ENCODE assay signal across 22 cellular contexts in genomic region chr13:66139250-66139649, GRCh38.
"Had no signal": no experiment of that assay in that cellular context is flagged by ENCODE, and none has a peak within 500 bp of the region (broad histone marks: within the 10 kb centered on the region; RNA-seq: fewer than 3 reads in every experiment).

No MANE protein-coding gene starts in this region.

- H3K4me3 ChIP-seq: coronary artery, esophagus muscularis mucosa, gastrocnemius medialis, transverse colon, uterus had no signal

- H3K4me1 Mint-ChIP-seq: activated naive CD4-positive, alpha-beta T cell treated with anti-CD3 and anti-CD28 coated beads, Interleukin-2, amount 10 ng/mL, durations not matched to agents 7 days and 5 days; neural crest cell; stimulated activated effector memory CD8-positive, alpha-beta T cell treated with anti-CD3 and anti-CD28 coated beads, Interleukin-12 subunit alpha, Interleukin-12 subunit beta, amount 100 ng/mL, for 72 hours; stimulated activated naive CD8-positive, alpha-beta T cell treated with anti-CD3 and anti-CD28 coated beads, Interleukin-15, amount 100 ng/mL, for 72 hours had no signal

- H3K27me3 Mint-ChIP-seq: activated CD4-positive, alpha-beta memory T cell treated with anti-CD3 and anti-CD28 coated beads for 36 hours; activated naive CD4-positive, alpha-beta T cell treated with anti-CD3 and anti-CD28 coated beads, Interleukin-2, amount 10 ng/mL, durations not matched to agents 7 days and 5 days; memory B cell; stimulated activated naive CD8-positive, alpha-beta T cell treated with anti-CD3 and anti-CD28 coated beads, Interleukin-15, amount 100 ng/mL, for 72 hours had no signal

- ATAC-seq: gastrocnemius medialis, sciatic nerve, WTC11 had no signal

- H3K9me3 Mint-ChIP-seq: WTC11 had no signal

- H3K27ac Mint-ChIP-seq: activated CD4-positive, alpha-beta memory T cell treated with anti-CD3 and anti-CD28 coated beads for 36 hours; activated naive CD4-positive, alpha-beta T cell treated with anti-CD3 and anti-CD28 coated beads, Interleukin-2, amount 10 ng/mL, durations not matched to agents 7 days and 5 days; memory B cell; stimulated activated effector memory CD8-positive, alpha-beta T cell treated with anti-CD3 and anti-CD28 coated beads, Interleukin-12 subunit alpha, Interleukin-12 subunit beta, amount 100 ng/mL, for 72 hours; stimulated activated naive CD8-positive, alpha-beta T cell treated with anti-CD3 and anti-CD28 coated beads, Interleukin-15, amount 100 ng/mL, for 72 hours; WTC11 had no signal

- H3K27ac ChIP-seq: coronary artery, esophagus muscularis mucosa, gastrocnemius medialis, transverse colon, uterus had no signal

- DNase-seq: activated CD4-positive, alpha-beta memory T cell treated with anti-CD3 and anti-CD28 coated beads for 36 hours; activated CD4-positive, alpha-beta T cell treated with anti-CD3 and anti-CD28 coated beads for 4 hours; activated effector memory CD4-positive, alpha-beta T cell treated with anti-CD3 and anti-CD28 coated beads, Interleukin-2, amount 50 U/mL, for 16 hours; activated naive CD4-positive, alpha-beta T cell treated with anti-CD3 and anti-CD28 coated beads, Interleukin-2, amount 10 ng/mL, durations not matched to agents 7 days and 5 days; cerebellar nuclear complex; gastrocnemius medialis; hypothalamus; occipital lobe; posterior cingulate gyrus; small intestine; stimulated activated CD4-positive, alpha-beta T cell treated with anti-CD3 and anti-CD28 coated beads, Interleukin-2, amount 100 ng/mL, for 24 hours; stimulated activated naive CD8-positive, alpha-beta T cell treated with anti-CD3 and anti-CD28 coated beads, Interleukin-15, amount 100 ng/mL, for 72 hours; T-helper 9 cell; transverse colon; uterus had no signal

- H3K36me3 Mint-ChIP-seq: activated CD4-positive, alpha-beta memory T cell treated with anti-CD3 and anti-CD28 coated beads for 36 hours; activated naive CD4-positive, alpha-beta T cell treated with anti-CD3 and anti-CD28 coated beads, Interleukin-2, amount 10 ng/mL, durations not matched to agents 7 days and 5 days; memory B cell; stimulated activated effector memory CD8-positive, alpha-beta T cell treated with anti-CD3 and anti-CD28 coated beads, Interleukin-12 subunit alpha, Interleukin-12 subunit beta, amount 100 ng/mL, for 72 hours had no signal

- H3K4me3 Mint-ChIP-seq: activated CD4-positive, alpha-beta memory T cell treated with anti-CD3 and anti-CD28 coated beads for 36 hours; activated naive CD4-positive, alpha-beta T cell treated with anti-CD3 and anti-CD28 coated beads, Interleukin-2, amount 10 ng/mL, durations not matched to agents 7 days and 5 days; memory B cell; neural crest cell; stimulated activated effector memory CD8-positive, alpha-beta T cell treated with anti-CD3 and anti-CD28 coated beads, Interleukin-12 subunit alpha, Interleukin-12 subunit beta, amount 100 ng/mL, for 72 hours; WTC11 had no signal

- H3K9me3 ChIP-seq: esophagus muscularis mucosa, gastrocnemius medialis, transverse colon, uterus had no signal

- H3K36me3 ChIP-seq: esophagus muscularis mucosa, gastrocnemius medialis, transverse colon, uterus had no signal

- H3K4me1 ChIP-seq: esophagus muscularis mucosa, gastrocnemius medialis, transverse colon, uterus had no signal

- H3K27me3 ChIP-seq: esophagus muscularis mucosa, gastrocnemius medialis, transverse colon, uterus had no signal
